Comparison of ENCODE assay signal across 18 cellular contexts in the genomic region with DNA sequence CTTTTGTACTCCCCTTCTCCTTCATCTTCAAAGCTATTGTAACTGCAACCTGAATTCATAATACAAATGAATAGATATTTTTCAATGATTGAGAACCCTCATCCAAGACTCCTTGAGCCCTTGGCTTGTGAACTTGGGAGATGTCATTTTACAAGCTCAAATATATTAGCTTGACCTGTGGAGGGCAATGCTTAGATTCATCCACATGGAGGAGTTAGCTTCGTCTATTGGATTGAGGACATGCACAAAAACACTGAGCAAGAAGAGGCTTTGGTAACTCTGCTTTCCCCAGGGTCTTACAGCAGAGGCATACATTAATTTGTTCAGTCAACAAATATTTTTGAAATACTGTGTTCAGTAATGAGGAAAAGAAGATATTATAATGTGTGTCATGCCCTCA.
DNase-seq lines count a peak whose midpoint lies in the region; ATAC-seq and TF ChIP-seq lines count a peak whose summit lies in the region.
"Had no signal": no experiment of that assay in that cellular context is flagged by ENCODE, and none has a peak within 500 bp of the region (broad histone marks: within the 10 kb centered on the region; RNA-seq: fewer than 3 reads in every experiment).

No MANE protein-coding gene starts in this region.

- ATAC-seq in Right ventricle myocardium inferior: no peak
- no peak for ATAC-seq in CD8-positive, alpha-beta T cell
- ATAC-seq: A549 had no signal

- H3K4me1 ChIP-seq in endodermal cell (ENCODE audit: control insufficient read depth, insufficient read depth, low read length): peaks cover 18% of the 10 kb centered on the region
- no peaks in the 10 kb centered on the region for H3K4me1 ChIP-seq in CD8-positive, alpha-beta T cell (ENCODE audit: insufficient read depth, low read length)
- H3K4me1 ChIP-seq: A549 had no signal

- TF ChIP-seq CTCF in GM12873 (IDR thresholded peaks at IDR 0.05; ENCODE audit: insufficient read depth, low read depth, low read length, missing control alignments): peak; percentile 1
- peak; percentile 56 for TF ChIP-seq CTCF in endodermal cell (conservative IDR thresholded peaks at IDR 0.05)
- TF ChIP-seq CTCF in CD8-positive, alpha-beta T cell (IDR thresholded peaks at IDR 0.05): no peak

- no peaks in the 10 kb centered on the region for H3K9me3 Mint-ChIP-seq in endodermal cell
- H3K9me3 Mint-ChIP-seq in CD8-positive, alpha-beta T cell: no peaks in the 10 kb centered on the region
- H3K9me3 Mint-ChIP-seq: CD4-positive, alpha-beta T cell; H9 had no signal

- POLR2A ChIA-PET in CD8-positive, alpha-beta T cell (lab: Charles Lee): no interaction called here

- no peaks in the 10 kb centered on the region for H3K27me3 ChIP-seq in endodermal cell (ENCODE audit: control insufficient read depth, insufficient read depth, low read length, poor library complexity, severe bottlenecking)
- no peaks in the 10 kb centered on the region for H3K27me3 ChIP-seq in H7 (ENCODE audit: control insufficient read depth, insufficient read depth, low read length)
- H3K27me3 ChIP-seq in CD8-positive, alpha-beta T cell (ENCODE audit: insufficient read depth, low read length): no peaks in the 10 kb centered on the region

- H3K4me1 Mint-ChIP-seq in endodermal cell: peaks cover 40% of the 10 kb centered on the region
- H3K4me1 Mint-ChIP-seq in CD8-positive, alpha-beta T cell (ENCODE audit: low read depth): no peaks in the 10 kb centered on the region

- no peaks in the 10 kb centered on the region for H3K9me3 ChIP-seq in endodermal cell (ENCODE audit: control insufficient read depth, low read length)
- no peaks in the 10 kb centered on the region for H3K9me3 ChIP-seq in CD8-positive, alpha-beta T cell (ENCODE audit: low read length)
- H3K9me3 ChIP-seq: A549 had no signal

- 77 to 83% methylated on average over 1 of the region's 1 CpG for WGBS in endodermal cell (ENCODE audit: insufficient coverage in 1 of 2, insufficient read length in 1 of 2), 2 experiments

- no peak overlapping the region for H3K27ac ChIP-seq in endodermal cell (ENCODE audit: low read depth, low read length)
- H3K27ac ChIP-seq in CD8-positive, alpha-beta T cell (ENCODE audit: low read depth, low read length): no peak overlapping the region
- H3K27ac ChIP-seq: 22Rv1, A549, C4-2B, GM23248 had no signal

- no peak overlapping the region for H3K4me3 Mint-ChIP-seq in endodermal cell
- no peak overlapping the region for H3K4me3 Mint-ChIP-seq in CD8-positive, alpha-beta T cell
- H3K4me3 Mint-ChIP-seq: CD4-positive, alpha-beta T cell; H9 had no signal

- H3K36me3 ChIP-seq in endodermal cell (ENCODE audit: control insufficient read depth, insufficient read depth, low read length): no peaks in the 10 kb centered on the region
- no peaks in the 10 kb centered on the region for H3K36me3 ChIP-seq in H7 (replicated peaks; ENCODE audit: control insufficient read depth, insufficient read depth, low read length)
- H3K36me3 ChIP-seq in CD8-positive, alpha-beta T cell (ENCODE audit: insufficient read depth, low read length): no peaks in the 10 kb centered on the region

- H3K27ac Mint-ChIP-seq in endodermal cell: no peak overlapping the region
- no peak overlapping the region for H3K27ac Mint-ChIP-seq in CD8-positive, alpha-beta T cell
- H3K27ac Mint-ChIP-seq: CD4-positive, alpha-beta T cell; H9 had no signal

- intact Hi-C loops in Right ventricle myocardium inferior (cut with DNase I): no loop called here
- intact Hi-C loops in CD8-positive, alpha-beta T cell (cut with DNase I, micrococcal nuclease): no loop called here

- H3K36me3 Mint-ChIP-seq in endodermal cell (ENCODE audit: low read depth): no peaks in the 10 kb centered on the region
- no peaks in the 10 kb centered on the region for H3K36me3 Mint-ChIP-seq in CD8-positive, alpha-beta T cell

- no peak overlapping the region for H3K9ac ChIP-seq in endodermal cell (ENCODE audit: extremely low read depth, low read length, poor library complexity, severe bottlenecking)
- H3K9ac ChIP-seq: GM23248 had no signal

- DNase-seq in DMS53 (lab: John Stamatoyannopoulos, UW): peak; percentile 18
- no peak for DNase-seq in DMS53 treated with DMSO at 0.1 percent for 48 hours (lab: John Stamatoyannopoulos, UW; ENCODE audit: unreplicated experiment)
- DNase-seq in NCI-H69 (lab: John Stamatoyannopoulos, UW): peak; percentile 30
- no peak for DNase-seq in endodermal cell
- DNase-seq in H7: no peak
- no peak for DNase-seq in Right ventricle myocardium inferior (ENCODE audit: missing footprints)
- DNase-seq in CD8-positive, alpha-beta T cell: no peak
- DNase-seq: AML-193; CD4-positive, alpha-beta T cell; DMS153; DND-41; EL; GM23248; H9 had no signal

- H3K27me3 Mint-ChIP-seq in endodermal cell (ENCODE audit: insufficient read depth): no peaks in the 10 kb centered on the region
- H3K27me3 Mint-ChIP-seq in CD8-positive, alpha-beta T cell (ENCODE audit: low read depth): peaks cover 4% of the 10 kb centered on the region

- CTCF ChIA-PET in CD8-positive, alpha-beta T cell (lab: Charles Lee): no interaction called here

- H3K4me3 ChIP-seq in endodermal cell (ENCODE audit: low read length) (no peak overlapping the region), H7 (ENCODE audit: insufficient read depth, low read depth, low read length) (no peak overlapping the region)
- H3K4me3 ChIP-seq in CD8-positive, alpha-beta T cell (ENCODE audit: low read depth, low read length): no peak overlapping the region
- H3K4me3 ChIP-seq: A549, GM23248 had no signal

Comparison
In these comparisons a context has a peak if more than half of its experiments do, and no peak if none do; other contexts are left out.
1. DNase-seq: peak in DMS53 (single experiment) and NCI-H69 (single experiment); none in DMS53 treated with DMSO at 0.1 percent for 48 hours (single experiment), endodermal cell (single experiment), H7 (single experiment), Right ventricle myocardium inferior (single experiment) and CD8-positive, alpha-beta T cell (0 of 7).